In the genomic region with DNA sequence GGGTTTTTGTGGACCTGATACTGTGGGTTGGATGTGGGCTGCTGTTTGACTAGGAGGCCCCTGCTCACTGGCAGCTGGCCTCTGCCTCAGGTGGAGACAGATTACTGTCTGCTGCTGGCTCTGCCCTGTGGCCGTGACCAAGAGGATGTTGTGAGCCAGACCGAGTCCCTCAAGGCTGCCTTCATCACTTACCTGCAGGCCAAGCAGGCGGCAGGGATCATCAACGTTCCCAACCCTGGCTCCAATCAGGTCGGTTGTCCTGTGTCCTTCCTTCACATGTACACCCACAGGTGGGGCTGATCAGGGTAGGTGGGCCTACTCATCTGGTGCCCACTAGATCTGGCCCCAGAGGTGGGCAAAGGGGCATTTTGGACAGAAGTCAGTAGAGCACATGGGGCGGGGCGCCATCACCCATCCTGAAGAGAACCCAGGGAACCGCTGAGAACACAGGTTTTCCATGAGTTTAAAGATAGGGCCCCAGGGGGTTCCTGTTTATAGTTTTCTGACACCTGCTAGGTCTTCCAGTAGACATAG, we compare ENCODE assay signal across 11 cellular contexts. TPM values are rescaled to one million over a fixed set of nuclear protein-coding genes. Genes with fewer than 3 reads are reported as not detected.
DNase-seq lines count a peak whose midpoint lies in the region; ATAC-seq and TF ChIP-seq lines count a peak whose summit lies in the region.
"Had no signal": no experiment of that assay in that cellular context is flagged by ENCODE, and none has a peak within 500 bp of the region (broad histone marks: within the 10 kb centered on the region; RNA-seq: fewer than 3 reads in every experiment).

No MANE protein-coding gene starts in this region.

- peaks cover 8 to 24% of the 10 kb centered on the region in 2 donors for H3K4me1 ChIP-seq in adrenal gland (replicated peaks in 1 of 2)

- H3K4me3 ChIP-seq in adrenal gland: no peak overlapping the region

- TF ChIP-seq POLR2A in adrenal gland (IDR thresholded peaks at IDR 0.05): no peak

- TF ChIP-seq CTCF in adrenal gland (IDR thresholded peaks at IDR 0.05): no peak

- H3K36me3 ChIP-seq in adrenal gland (replicated peaks in 1 of 2): peaks cover 0 to 82% of the 10 kb centered on the region in 2 donors

- H3K9me3 ChIP-seq in adrenal gland (replicated peaks in 1 of 3): no peaks in the 10 kb centered on the region

- WGBS in adrenal gland, 4 donors: 74 to 91% (median 86%) methylated on average over 4 to 8 of the region's 8 CpGs

- ATAC-seq in sciatic nerve (no peak), GM21526 (IDR thresholded peaks at IDR 0.05; ENCODE audit: low FRiP score, unreplicated experiment) (no peak)

- H3K27me3 ChIP-seq in adrenal gland: no peaks in the 10 kb centered on the region

- H3K27ac ChIP-seq in adrenal gland (peak overlapping the region in 4 of 5 donors; percentile 17 to 80 (median 68)), temporal lobe (ENCODE audit: low read depth, low read length) (peak overlapping the region; percentile 22)

- intact Hi-C loops in adrenal gland (cut with DNase I) (no loop called here), sciatic nerve (cut with DNase I) (no loop called here)

- peak; percentile 56 for DNase-seq in activated CD8-positive, alpha-beta memory T cell treated with anti-CD3 and anti-CD28 coated beads for 24 hours
- DNase-seq in activated CD8-positive, alpha-beta memory T cell treated with anti-CD3 and anti-CD28 coated beads, Interleukin-2, amount 50 U/mL, for 4 hours: no peak
- DNase-seq in adrenal gland: peak in 3 of 7 donors; percentile 26 to 56 (median 33)
- DNase-seq in mesenteric fat pad (ENCODE audit: low spot score): peak; percentile 62
- no peak for DNase-seq in sciatic nerve (ENCODE audit: low spot score)
- no peak for DNase-seq in iPS-NIHi11 (ENCODE audit: low spot score)
- DNase-seq: GDM1, H9, Karpas-422 had no signal

RNA-seq across cellular contexts. Expression of a gene that starts 37.2 kb away (rescaled TPM):
- total RNA-seq in adrenal gland: 10 to 100 TPM; 26.8 to 50.2 (median 33.7) TPM
- 100 to 1,000 TPM in 2 of 3 donors, 1 to 10 TPM in 1; 8.0 to 172 (median 114) TPM for polyA plus RNA-seq in adrenal gland
- 29.9 TPM for total RNA-seq in mesenteric fat pad
- total RNA-seq in temporal lobe: 26.3 TPM
- total RNA-seq in sciatic nerve: 37.7 TPM

Comparison
In these comparisons a context has a peak if more than half of its experiments do, and no peak if none do; other contexts are left out.
1. DNase-seq: peak in activated CD8-positive, alpha-beta memory T cell treated with anti-CD3 and anti-CD28 coated beads for 24 hours (single experiment) and mesenteric fat pad (single experiment); none in activated CD8-positive, alpha-beta memory T cell treated with anti-CD3 and anti-CD28 coated beads, Interleukin-2, amount 50 U/mL, for 4 hours (single experiment), sciatic nerve (single experiment) and iPS-NIHi11 (single experiment).